Comparison of ENCODE assay signal across 24 cellular contexts in genomic region chr6:64874776-64875175, GRCh38.
DNase-seq lines count a peak whose midpoint lies in the region; ATAC-seq, FAIRE-seq and TF ChIP-seq lines count a peak whose summit lies in the region.
"Had no signal": no experiment of that assay in that cellular context is flagged by ENCODE, and none has a peak within 500 bp of the region (broad histone marks: within the 10 kb centered on the region; RNA-seq: fewer than 3 reads in every experiment).

No MANE protein-coding gene starts in this region.

- dilution Hi-C loops in endothelial cell of umbilical vein (cut with MboI; ENCODE audit: extremely low pct_ligation_motif_present, low sequenced_read_pairs) = no loop called here

- no peak overlapping the region for H3K27ac ChIP-seq in RWPE2 (ENCODE audit: poor library complexity, severe bottlenecking)
- no peak overlapping the region for H3K27ac ChIP-seq in endothelial cell of umbilical vein (ENCODE audit: insufficient read depth, low read depth, low read length)
- no peak overlapping the region for H3K27ac ChIP-seq in aorta (ENCODE audit: low read depth in 1 of 2, low read length in 2 of 2)
- H3K27ac ChIP-seq: BLaER1 had no signal

- TF ChIP-seq CTCF in RWPE2 (IDR thresholded peaks at IDR 0.05; ENCODE audit: poor library complexity, severe bottlenecking) = no peak
- no peak for TF ChIP-seq CTCF in endothelial cell of umbilical vein (IDR thresholded peaks at IDR 0.05; ENCODE audit: extremely low read depth in 1 of 2, insufficient read depth in 1 of 2, low read depth in 1 of 2, low read length in 2 of 2)
- TF ChIP-seq CTCF in D721Med (IDR thresholded peaks at IDR 0.05; ENCODE audit: insufficient read depth, missing control alignments) = no peak
- TF ChIP-seq CTCF in omental fat pad (IDR thresholded peaks at IDR 0.05) = no peak

- CTCF ChIA-PET in endothelial cell of umbilical vein (lab: Charles Lee) = no interaction called here

- ATAC-seq in RWPE2 (ENCODE audit: low read depth) = peak; percentile 57; the same call in 2 of the 3 replicates
- ATAC-seq in aorta (ENCODE audit: low FRiP score) = no peak
- ATAC-seq in omental fat pad (ENCODE audit: low FRiP score) = no peak
- ATAC-seq: GM12878 had no signal

- H3K9me3 ChIP-seq in RWPE2 (ENCODE audit: severe bottlenecking) (no peaks in the 10 kb centered on the region), endothelial cell of umbilical vein (replicated peaks; ENCODE audit: control insufficient read depth, insufficient read depth, low read length) (no peaks in the 10 kb centered on the region), aorta (ENCODE audit: control insufficient read depth, low read length) (no peaks in the 10 kb centered on the region)
- H3K9me3 ChIP-seq: BLaER1, MG63 had no signal

- no peaks in the 10 kb centered on the region for H3K27me3 ChIP-seq in RWPE2 (ENCODE audit: insufficient read depth, poor library complexity, severe bottlenecking)
- H3K27me3 ChIP-seq in endothelial cell of umbilical vein (ENCODE audit: control insufficient read depth in 2 of 2, insufficient read depth in 2 of 2, low read length in 2 of 2) = no peaks in the 10 kb centered on the region
- H3K27me3 ChIP-seq in aorta (ENCODE audit: control insufficient read depth in 1 of 2, insufficient read depth in 2 of 2, low read length in 1 of 2) = no peaks in the 10 kb centered on the region
- H3K27me3 ChIP-seq: BLaER1, MG63 had no signal

- H3K9me1 ChIP-seq in endothelial cell of umbilical vein (replicated peaks; ENCODE audit: control insufficient read depth, extremely low read depth, insufficient read depth, low read length) = no peaks in the 10 kb centered on the region

- H3K4me3 ChIP-seq in RWPE2 (ENCODE audit: severe bottlenecking) = no peak overlapping the region
- no peak overlapping the region for H3K4me3 ChIP-seq in endothelial cell of umbilical vein (replicated peaks in 1 of 3; ENCODE audit: insufficient read depth in 1 of 3, low read depth in 1 of 3, low read length in 3 of 3)
- H3K4me3 ChIP-seq in aorta (ENCODE audit: low read length in 2 of 2) = no peak overlapping the region
- H3K4me3 ChIP-seq: BLaER1, GM12878, MG63 had no signal

- peak overlapping the region; percentile 12 for H2AFZ ChIP-seq in endothelial cell of umbilical vein (ENCODE audit: low read depth, low read length)

- BruUV-seq in endothelial cell of umbilical vein (replicated peaks; lab: Mats Ljungman, UMichigan) = no TSS peak

- H3K4me2 ChIP-seq in endothelial cell of umbilical vein (ENCODE audit: insufficient read depth, low read length) = no peak overlapping the region
- H3K4me2 ChIP-seq: BLaER1 had no signal

- no peaks in the 10 kb centered on the region for H3K79me2 ChIP-seq in endothelial cell of umbilical vein (ENCODE audit: control insufficient read depth, insufficient read depth, low read length)

- no peak overlapping the region for H3K9ac ChIP-seq in endothelial cell of umbilical vein (replicated peaks; ENCODE audit: extremely low read depth, insufficient read depth, low read length)
- H3K9ac ChIP-seq: BLaER1 had no signal

- POLR2A ChIA-PET in endothelial cell of umbilical vein (lab: Charles Lee) = no interaction called here

- WGBS in aorta, 2 donors = 76 to 79% methylated on average over 3 of the region's 3 CpGs

- peak; percentile 24 for DNase-seq in M059J (ENCODE audit: low read depth)
- no peak for DNase-seq in RWPE2 (ENCODE audit: low spot score)
- DNase-seq in endothelial cell of umbilical vein (ENCODE audit: low read depth, low spot score) = no peak
- no peak for DNase-seq in D721Med (ENCODE audit: insufficient read length, low spot score)
- DNase-seq in aorta = no peak
- no peak for DNase-seq in SKM-1 treated with dmso at 0.1 percent for 144 hours (lab: John Stamatoyannopoulos, UW; ENCODE audit: unreplicated experiment)
- no peak for DNase-seq in omental fat pad (ENCODE audit: low spot score)
- DNase-seq: CD4-positive, alpha-beta T cell; COR-L47; DMS 273 treated with DMSO at 0.1 percent for 48 hours; DND-41; H9; HFFc6; Karpas-422; MG63; NCI-H1092; NCI-H1436; NCI-H187 treated with DMSO at 0.1 percent for 48 hours; NCI-H2107; NCI-H510A treated with DMSO at 0.1 percent for 48 hours; NCI-H774; SHP77 had no signal

- no peak for TF ChIP-seq POLR2A in endothelial cell of umbilical vein (IDR thresholded peaks at IDR 0.05; ENCODE audit: low read depth, low read length)

- H3K4me1 ChIP-seq in RWPE2 (ENCODE audit: insufficient read depth, poor library complexity, severe bottlenecking) (no peaks in the 10 kb centered on the region), endothelial cell of umbilical vein (ENCODE audit: control insufficient read depth, extremely low read depth, insufficient read depth, low read length) (no peaks in the 10 kb centered on the region), aorta (ENCODE audit: control insufficient read depth in 1 of 2, insufficient read depth in 2 of 2, low read length in 2 of 2) (no peaks in the 10 kb centered on the region)
- H3K4me1 ChIP-seq: BLaER1 had no signal

- no peaks in the 10 kb centered on the region for H4K20me1 ChIP-seq in endothelial cell of umbilical vein (replicated peaks; ENCODE audit: control insufficient read depth, extremely low read depth, insufficient read depth, low read length)
- H4K20me1 ChIP-seq: BLaER1 had no signal

- H3K36me3 ChIP-seq in RWPE2 (ENCODE audit: low read depth) (no peaks in the 10 kb centered on the region), endothelial cell of umbilical vein (ENCODE audit: control insufficient read depth in 2 of 2, extremely low read depth in 1 of 2, insufficient read depth in 2 of 2, low read length in 2 of 2) (no peaks in the 10 kb centered on the region), aorta (ENCODE audit: control insufficient read depth in 1 of 2, insufficient read depth in 2 of 2, low read length in 1 of 2) (no peaks in the 10 kb centered on the region)
- H3K36me3 ChIP-seq: BLaER1, MG63 had no signal

- no peak for FAIRE-seq in endothelial cell of umbilical vein (lab: Jason Lieb, UNC)
- no peak for FAIRE-seq in D721Med (lab: Jason Lieb, UNC)
- FAIRE-seq: GM12878 had no signal

- intact Hi-C loops in endothelial cell of umbilical vein (cut with micrococcal nuclease) = no loop called here
- intact Hi-C loops in aorta (cut with DNase I) = no loop called here

TF ChIP-seq in endothelial cell of umbilical vein, 7 proteins besides CTCF, POLR2A, EP300 and RAD21:
- TF ChIP-seq FOS (IDR thresholded peaks at IDR 0.05; ENCODE audit: borderline replicate concordance, insufficient read depth, low read length) (no peak), POLR2AphosphoS5 (IDR thresholded peaks at IDR 0.05; ENCODE audit: insufficient read depth, low read depth, low read length) (no peak), EZH2 (IDR thresholded peaks at IDR 0.05; ENCODE audit: borderline replicate concordance, low read depth, low read length, severe bottlenecking) (no peak), MYC (IDR thresholded peaks at IDR 0.05; ENCODE audit: low read depth, low read length) (no peak), JUN (IDR thresholded peaks at IDR 0.05; ENCODE audit: borderline replicate concordance, insufficient read depth, insufficient read length, low read depth) (no peak), GATA2 (IDR thresholded peaks at IDR 0.05; ENCODE audit: insufficient read depth, insufficient read length, low read depth, low read length) (no peak)
- TF ChIP-seq, protein P1, sequence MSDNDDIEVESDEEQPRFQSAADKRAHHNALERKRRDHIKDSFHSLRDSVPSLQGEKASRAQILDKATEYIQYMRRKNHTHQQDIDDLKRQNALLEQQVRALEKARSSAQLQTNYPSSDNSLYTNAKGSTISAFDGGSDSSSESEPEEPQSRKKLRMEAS (IDR thresholded peaks at IDR 0.05; ENCODE audit: insufficient read depth, insufficient read length) = no peak
